In the genomic region with DNA sequence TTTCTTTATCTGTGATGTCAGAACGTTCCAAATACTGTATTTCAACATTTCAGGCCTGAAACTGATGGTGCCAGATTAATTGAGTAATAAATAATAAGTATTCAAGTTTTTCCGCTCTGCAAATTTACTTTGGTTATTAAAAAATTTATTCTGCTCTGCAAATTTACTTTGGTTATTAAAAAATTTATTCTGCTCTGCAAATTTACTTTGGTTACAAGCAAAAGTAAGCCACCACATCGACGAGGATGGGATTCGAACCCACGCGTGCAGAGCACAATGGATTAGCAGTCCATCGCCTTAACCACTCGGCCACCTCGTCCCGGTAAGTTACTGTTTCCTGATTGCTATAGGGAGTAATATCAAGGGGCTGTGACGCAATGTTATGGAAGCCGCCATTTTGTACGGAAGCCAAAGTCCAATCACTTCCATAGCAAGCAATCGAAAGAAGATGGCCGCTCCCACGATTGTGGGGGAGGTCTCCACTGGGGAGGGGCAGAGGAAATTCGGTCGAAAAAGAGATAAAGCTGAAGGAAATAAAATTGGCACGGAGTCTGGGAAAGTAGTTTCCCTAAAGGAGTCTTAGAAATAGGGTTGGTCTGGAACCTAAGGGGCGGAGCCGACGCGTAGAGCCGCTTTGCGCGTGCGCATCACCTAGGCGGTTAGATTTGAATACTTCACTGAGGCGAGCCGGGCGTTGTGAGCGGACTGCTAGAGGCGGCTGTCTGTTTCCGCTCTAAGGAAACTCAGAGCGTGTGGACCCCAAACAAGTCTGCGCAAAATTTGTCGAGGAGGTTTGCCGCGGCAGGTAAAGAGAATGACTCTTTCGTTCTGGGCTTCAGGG, we compare ENCODE assay signal across 1 cellular context.
A peak's percentile ranks its signal among the peaks of the same experiment; 100 is the strongest.
TF ChIP-seq lines count a peak whose summit lies in the region.

A gene with protein sequence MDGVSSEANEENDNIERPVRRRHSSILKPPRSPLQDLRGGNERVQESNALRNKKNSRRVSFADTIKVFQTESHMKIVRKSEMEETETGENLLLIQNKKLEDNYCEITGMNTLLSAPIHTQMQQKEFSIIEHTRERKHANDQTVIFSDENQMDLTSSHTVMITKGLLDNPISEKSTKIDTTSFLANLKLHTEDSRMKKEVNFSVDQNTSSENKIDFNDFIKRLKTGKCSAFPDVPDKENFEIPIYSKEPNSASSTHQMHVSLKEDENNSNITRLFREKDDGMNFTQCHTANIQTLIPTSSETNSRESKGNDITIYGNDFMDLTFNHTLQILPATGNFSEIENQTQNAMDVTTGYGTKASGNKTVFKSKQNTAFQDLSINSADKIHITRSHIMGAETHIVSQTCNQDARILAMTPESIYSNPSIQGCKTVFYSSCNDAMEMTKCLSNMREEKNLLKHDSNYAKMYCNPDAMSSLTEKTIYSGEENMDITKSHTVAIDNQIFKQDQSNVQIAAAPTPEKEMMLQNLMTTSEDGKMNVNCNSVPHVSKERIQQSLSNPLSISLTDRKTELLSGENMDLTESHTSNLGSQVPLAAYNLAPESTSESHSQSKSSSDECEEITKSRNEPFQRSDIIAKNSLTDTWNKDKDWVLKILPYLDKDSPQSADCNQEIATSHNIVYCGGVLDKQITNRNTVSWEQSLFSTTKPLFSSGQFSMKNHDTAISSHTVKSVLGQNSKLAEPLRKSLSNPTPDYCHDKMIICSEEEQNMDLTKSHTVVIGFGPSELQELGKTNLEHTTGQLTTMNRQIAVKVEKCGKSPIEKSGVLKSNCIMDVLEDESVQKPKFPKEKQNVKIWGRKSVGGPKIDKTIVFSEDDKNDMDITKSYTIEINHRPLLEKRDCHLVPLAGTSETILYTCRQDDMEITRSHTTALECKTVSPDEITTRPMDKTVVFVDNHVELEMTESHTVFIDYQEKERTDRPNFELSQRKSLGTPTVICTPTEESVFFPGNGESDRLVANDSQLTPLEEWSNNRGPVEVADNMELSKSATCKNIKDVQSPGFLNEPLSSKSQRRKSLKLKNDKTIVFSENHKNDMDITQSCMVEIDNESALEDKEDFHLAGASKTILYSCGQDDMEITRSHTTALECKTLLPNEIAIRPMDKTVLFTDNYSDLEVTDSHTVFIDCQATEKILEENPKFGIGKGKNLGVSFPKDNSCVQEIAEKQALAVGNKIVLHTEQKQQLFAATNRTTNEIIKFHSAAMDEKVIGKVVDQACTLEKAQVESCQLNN (N-terminal part only) (plus strand): TSS at position 662 of the 841 bp plus-strand sequence. CDS start 8,683 bp downstream, outside the sequence.

TF ChIP-seq in K562, 482 proteins besides CTCF, POLR2A, EP300 and RAD21 (continued from another document and continues in another):
- TF ChIP-seq, protein P1, sequence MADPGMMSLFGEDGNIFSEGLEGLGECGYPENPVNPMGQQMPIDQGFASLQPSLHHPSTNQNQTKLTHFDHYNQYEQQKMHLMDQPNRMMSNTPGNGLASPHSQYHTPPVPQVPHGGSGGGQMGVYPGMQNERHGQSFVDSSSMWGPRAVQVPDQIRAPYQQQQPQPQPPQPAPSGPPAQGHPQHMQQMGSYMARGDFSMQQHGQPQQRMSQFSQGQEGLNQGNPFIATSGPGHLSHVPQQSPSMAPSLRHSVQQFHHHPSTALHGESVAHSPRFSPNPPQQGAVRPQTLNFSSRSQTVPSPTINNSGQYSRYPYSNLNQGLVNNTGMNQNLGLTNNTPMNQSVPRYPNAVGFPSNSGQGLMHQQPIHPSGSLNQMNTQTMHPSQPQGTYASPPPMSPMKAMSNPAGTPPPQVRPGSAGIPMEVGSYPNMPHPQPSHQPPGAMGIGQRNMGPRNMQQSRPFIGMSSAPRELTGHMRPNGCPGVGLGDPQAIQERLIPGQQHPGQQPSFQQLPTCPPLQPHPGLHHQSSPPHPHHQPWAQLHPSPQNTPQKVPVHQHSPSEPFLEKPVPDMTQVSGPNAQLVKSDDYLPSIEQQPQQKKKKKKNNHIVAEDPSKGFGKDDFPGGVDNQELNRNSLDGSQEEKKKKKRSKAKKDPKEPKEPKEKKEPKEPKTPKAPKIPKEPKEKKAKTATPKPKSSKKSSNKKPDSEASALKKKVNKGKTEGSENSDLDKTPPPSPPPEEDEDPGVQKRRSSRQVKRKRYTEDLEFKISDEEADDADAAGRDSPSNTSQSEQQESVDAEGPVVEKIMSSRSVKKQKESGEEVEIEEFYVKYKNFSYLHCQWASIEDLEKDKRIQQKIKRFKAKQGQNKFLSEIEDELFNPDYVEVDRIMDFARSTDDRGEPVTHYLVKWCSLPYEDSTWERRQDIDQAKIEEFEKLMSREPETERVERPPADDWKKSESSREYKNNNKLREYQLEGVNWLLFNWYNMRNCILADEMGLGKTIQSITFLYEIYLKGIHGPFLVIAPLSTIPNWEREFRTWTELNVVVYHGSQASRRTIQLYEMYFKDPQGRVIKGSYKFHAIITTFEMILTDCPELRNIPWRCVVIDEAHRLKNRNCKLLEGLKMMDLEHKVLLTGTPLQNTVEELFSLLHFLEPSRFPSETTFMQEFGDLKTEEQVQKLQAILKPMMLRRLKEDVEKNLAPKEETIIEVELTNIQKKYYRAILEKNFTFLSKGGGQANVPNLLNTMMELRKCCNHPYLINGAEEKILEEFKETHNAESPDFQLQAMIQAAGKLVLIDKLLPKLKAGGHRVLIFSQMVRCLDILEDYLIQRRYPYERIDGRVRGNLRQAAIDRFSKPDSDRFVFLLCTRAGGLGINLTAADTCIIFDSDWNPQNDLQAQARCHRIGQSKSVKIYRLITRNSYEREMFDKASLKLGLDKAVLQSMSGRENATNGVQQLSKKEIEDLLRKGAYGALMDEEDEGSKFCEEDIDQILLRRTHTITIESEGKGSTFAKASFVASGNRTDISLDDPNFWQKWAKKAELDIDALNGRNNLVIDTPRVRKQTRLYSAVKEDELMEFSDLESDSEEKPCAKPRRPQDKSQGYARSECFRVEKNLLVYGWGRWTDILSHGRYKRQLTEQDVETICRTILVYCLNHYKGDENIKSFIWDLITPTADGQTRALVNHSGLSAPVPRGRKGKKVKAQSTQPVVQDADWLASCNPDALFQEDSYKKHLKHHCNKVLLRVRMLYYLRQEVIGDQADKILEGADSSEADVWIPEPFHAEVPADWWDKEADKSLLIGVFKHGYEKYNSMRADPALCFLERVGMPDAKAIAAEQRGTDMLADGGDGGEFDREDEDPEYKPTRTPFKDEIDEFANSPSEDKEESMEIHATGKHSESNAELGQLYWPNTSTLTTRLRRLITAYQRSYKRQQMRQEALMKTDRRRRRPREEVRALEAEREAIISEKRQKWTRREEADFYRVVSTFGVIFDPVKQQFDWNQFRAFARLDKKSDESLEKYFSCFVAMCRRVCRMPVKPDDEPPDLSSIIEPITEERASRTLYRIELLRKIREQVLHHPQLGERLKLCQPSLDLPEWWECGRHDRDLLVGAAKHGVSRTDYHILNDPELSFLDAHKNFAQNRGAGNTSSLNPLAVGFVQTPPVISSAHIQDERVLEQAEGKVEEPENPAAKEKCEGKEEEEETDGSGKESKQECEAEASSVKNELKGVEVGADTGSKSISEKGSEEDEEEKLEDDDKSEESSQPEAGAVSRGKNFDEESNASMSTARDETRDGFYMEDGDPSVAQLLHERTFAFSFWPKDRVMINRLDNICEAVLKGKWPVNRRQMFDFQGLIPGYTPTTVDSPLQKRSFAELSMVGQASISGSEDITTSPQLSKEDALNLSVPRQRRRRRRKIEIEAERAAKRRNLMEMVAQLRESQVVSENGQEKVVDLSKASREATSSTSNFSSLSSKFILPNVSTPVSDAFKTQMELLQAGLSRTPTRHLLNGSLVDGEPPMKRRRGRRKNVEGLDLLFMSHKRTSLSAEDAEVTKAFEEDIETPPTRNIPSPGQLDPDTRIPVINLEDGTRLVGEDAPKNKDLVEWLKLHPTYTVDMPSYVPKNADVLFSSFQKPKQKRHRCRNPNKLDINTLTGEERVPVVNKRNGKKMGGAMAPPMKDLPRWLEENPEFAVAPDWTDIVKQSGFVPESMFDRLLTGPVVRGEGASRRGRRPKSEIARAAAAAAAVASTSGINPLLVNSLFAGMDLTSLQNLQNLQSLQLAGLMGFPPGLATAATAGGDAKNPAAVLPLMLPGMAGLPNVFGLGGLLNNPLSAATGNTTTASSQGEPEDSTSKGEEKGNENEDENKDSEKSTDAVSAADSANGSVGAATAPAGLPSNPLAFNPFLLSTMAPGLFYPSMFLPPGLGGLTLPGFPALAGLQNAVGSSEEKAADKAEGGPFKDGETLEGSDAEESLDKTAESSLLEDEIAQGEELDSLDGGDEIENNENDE (IDR thresholded peaks at IDR 0.05; ENCODE audit: low read depth, low read length) = no peak
- TF ChIP-seq, protein P2, sequence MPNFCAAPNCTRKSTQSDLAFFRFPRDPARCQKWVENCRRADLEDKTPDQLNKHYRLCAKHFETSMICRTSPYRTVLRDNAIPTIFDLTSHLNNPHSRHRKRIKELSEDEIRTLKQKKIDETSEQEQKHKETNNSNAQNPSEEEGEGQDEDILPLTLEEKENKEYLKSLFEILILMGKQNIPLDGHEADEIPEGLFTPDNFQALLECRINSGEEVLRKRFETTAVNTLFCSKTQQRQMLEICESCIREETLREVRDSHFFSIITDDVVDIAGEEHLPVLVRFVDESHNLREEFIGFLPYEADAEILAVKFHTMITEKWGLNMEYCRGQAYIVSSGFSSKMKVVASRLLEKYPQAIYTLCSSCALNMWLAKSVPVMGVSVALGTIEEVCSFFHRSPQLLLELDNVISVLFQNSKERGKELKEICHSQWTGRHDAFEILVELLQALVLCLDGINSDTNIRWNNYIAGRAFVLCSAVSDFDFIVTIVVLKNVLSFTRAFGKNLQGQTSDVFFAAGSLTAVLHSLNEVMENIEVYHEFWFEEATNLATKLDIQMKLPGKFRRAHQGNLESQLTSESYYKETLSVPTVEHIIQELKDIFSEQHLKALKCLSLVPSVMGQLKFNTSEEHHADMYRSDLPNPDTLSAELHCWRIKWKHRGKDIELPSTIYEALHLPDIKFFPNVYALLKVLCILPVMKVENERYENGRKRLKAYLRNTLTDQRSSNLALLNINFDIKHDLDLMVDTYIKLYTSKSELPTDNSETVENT (CRISPR knock-in tag; IDR thresholded peaks at IDR 0.05) = no peak
- TF ChIP-seq MCM2 (IDR thresholded peaks at IDR 0.05; ENCODE audit: low read depth) = no peak
- TF ChIP-seq BMI1 (IDR thresholded peaks at IDR 0.05; ENCODE audit: low read length) = peak; percentile 37; the same call in 1 of the 2 replicates
- TF ChIP-seq TCF7L2 (IDR thresholded peaks at IDR 0.05; ENCODE audit: low read depth, low read length) = peak; percentile 93
- peak; percentile 93 to 94 for TF ChIP-seq CSDE1 (IDR thresholded peaks at IDR 0.05)
- TF ChIP-seq, protein P3, sequence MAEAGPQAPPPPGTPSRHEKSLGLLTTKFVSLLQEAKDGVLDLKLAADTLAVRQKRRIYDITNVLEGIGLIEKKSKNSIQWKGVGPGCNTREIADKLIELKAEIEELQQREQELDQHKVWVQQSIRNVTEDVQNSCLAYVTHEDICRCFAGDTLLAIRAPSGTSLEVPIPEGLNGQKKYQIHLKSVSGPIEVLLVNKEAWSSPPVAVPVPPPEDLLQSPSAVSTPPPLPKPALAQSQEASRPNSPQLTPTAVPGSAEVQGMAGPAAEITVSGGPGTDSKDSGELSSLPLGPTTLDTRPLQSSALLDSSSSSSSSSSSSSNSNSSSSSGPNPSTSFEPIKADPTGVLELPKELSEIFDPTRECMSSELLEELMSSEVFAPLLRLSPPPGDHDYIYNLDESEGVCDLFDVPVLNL (CRISPR knock-in tag; IDR thresholded peaks at IDR 0.05; ENCODE audit: low read depth) = peak; percentile 97
- TF ChIP-seq MYBL2 (IDR thresholded peaks at IDR 0.05; ENCODE audit: low read depth) = peak; percentile 92
- TF ChIP-seq MYBL2 (CRISPR knock-in tag; IDR thresholded peaks at IDR 0.05; ENCODE audit: borderline replicate concordance) = no peak
- TF ChIP-seq ZNF174 (CRISPR knock-in tag; IDR thresholded peaks at IDR 0.05) = 0 out of 2 replicates have a peak, but pooled peaks have one; percentile 6
- TF ChIP-seq ETS2 (tag; IDR thresholded peaks at IDR 0.05; ENCODE audit: borderline replicate concordance, poor library complexity, severe bottlenecking) = no peak
- TF ChIP-seq, protein P4, sequence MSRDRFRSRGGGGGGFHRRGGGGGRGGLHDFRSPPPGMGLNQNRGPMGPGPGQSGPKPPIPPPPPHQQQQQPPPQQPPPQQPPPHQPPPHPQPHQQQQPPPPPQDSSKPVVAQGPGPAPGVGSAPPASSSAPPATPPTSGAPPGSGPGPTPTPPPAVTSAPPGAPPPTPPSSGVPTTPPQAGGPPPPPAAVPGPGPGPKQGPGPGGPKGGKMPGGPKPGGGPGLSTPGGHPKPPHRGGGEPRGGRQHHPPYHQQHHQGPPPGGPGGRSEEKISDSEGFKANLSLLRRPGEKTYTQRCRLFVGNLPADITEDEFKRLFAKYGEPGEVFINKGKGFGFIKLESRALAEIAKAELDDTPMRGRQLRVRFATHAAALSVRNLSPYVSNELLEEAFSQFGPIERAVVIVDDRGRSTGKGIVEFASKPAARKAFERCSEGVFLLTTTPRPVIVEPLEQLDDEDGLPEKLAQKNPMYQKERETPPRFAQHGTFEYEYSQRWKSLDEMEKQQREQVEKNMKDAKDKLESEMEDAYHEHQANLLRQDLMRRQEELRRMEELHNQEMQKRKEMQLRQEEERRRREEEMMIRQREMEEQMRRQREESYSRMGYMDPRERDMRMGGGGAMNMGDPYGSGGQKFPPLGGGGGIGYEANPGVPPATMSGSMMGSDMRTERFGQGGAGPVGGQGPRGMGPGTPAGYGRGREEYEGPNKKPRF (IDR thresholded peaks at IDR 0.05; ENCODE audit: low read depth, low read length) = no peak
- TF ChIP-seq ZNF184 (CRISPR knock-in tag; IDR thresholded peaks at IDR 0.05) = no peak
- TF ChIP-seq, protein P5, sequence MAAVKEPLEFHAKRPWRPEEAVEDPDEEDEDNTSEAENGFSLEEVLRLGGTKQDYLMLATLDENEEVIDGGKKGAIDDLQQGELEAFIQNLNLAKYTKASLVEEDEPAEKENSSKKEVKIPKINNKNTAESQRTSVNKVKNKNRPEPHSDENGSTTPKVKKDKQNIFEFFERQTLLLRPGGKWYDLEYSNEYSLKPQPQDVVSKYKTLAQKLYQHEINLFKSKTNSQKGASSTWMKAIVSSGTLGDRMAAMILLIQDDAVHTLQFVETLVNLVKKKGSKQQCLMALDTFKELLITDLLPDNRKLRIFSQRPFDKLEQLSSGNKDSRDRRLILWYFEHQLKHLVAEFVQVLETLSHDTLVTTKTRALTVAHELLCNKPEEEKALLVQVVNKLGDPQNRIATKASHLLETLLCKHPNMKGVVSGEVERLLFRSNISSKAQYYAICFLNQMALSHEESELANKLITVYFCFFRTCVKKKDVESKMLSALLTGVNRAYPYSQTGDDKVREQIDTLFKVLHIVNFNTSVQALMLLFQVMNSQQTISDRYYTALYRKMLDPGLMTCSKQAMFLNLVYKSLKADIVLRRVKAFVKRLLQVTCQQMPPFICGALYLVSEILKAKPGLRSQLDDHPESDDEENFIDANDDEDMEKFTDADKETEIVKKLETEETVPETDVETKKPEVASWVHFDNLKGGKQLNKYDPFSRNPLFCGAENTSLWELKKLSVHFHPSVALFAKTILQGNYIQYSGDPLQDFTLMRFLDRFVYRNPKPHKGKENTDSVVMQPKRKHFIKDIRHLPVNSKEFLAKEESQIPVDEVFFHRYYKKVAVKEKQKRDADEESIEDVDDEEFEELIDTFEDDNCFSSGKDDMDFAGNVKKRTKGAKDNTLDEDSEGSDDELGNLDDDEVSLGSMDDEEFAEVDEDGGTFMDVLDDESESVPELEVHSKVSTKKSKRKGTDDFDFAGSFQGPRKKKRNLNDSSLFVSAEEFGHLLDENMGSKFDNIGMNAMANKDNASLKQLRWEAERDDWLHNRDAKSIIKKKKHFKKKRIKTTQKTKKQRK (IDR thresholded peaks at IDR 0.05; ENCODE audit: borderline replicate concordance, low read depth, low read length) = no peak
- TF ChIP-seq ZNF668 (CRISPR knock-in tag; IDR thresholded peaks at IDR 0.05) = no peak
- TF ChIP-seq NR1H2 (CRISPR knock-in tag; IDR thresholded peaks at IDR 0.05) = 0 out of 2 replicates have a peak, but pooled peaks have one; percentile 15
- TF ChIP-seq CEBPB (tag; IDR thresholded peaks at IDR 0.05) = peak; percentile 100
- TF ChIP-seq ZNF133 (CRISPR knock-in tag; IDR thresholded peaks at IDR 0.05) = no peak
